In the genomic region with DNA sequence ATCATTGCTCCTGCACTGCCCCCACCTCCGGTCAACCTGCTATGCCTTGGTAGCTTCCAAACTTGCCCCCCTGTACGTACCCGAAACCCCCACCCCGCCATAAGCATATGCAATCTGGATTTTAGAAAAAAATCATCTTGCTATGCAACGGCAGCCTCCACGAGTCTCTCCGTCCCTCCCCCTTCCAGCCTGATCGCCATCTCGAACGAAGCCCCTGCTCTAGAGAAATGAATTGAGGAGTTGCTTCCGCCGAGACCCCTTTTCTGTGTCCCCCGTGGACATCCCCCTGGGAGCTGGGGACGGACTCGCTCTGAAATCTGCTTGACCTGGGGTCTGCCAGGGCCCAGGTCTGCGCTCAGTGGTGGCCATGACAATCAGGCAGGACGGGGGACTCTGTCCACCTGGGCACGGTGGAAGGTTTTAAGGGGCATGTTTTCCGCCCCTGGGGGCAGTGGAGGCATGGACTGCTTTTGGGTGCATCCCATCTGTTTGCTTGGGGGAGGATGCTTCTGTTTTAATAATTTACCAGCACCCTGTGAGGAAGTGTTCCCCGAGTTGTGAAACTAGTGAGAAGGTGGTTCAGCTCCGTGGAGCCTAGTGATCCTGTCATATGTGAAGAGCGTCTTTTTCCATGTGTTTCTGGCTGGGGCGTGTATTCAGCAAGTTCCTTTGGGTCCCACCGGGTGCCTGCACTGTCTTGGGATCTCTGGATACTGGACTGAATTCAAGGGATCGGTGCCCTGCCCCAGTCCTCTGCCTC, we compare ENCODE assay signal across 8 cellular contexts. TPM values are rescaled to one million over a fixed set of nuclear protein-coding genes. Genes with fewer than 3 reads are reported as not detected.
DNase-seq lines count a peak whose midpoint lies in the region; ATAC-seq and TF ChIP-seq lines count a peak whose summit lies in the region.

No MANE protein-coding gene starts in this region.

- H3K36me3 Mint-ChIP-seq in CD4-positive, CD25-positive, alpha-beta regulatory T cell: no peaks in the 10 kb centered on the region

- H3K27ac ChIP-seq in CD4-positive, CD25-positive, alpha-beta regulatory T cell (ENCODE audit: insufficient read depth, low read length, poor library complexity, severe bottlenecking): no peak overlapping the region
- H3K27ac ChIP-seq in WERI-Rb-1: peak overlapping the region; percentile 74
- peak overlapping the region; percentile 58 to 87 (median 82) for H3K27ac ChIP-seq in gastroesophageal sphincter
- H3K27ac ChIP-seq in sigmoid colon: peak overlapping the region; percentile 66 to 80 (median 70)

- intact Hi-C loops in sigmoid colon (cut with DNase I): loop anchor here (2.0 to 10.0 kb wide), 4 partner anchors 61 to 1095 kb away; partner anchors contain the start of gene DPP9

- H3K4me3 Mint-ChIP-seq in CD4-positive, CD25-positive, alpha-beta regulatory T cell: peak overlapping the region; percentile 90 to 95 (median 93)

- peak overlapping the region; percentile 38 to 96 (median 91) for H3K27ac Mint-ChIP-seq in CD4-positive, CD25-positive, alpha-beta regulatory T cell

- no peak for TF ChIP-seq POLR2A in gastroesophageal sphincter (IDR thresholded peaks at IDR 0.05)
- no peak for TF ChIP-seq POLR2A in sigmoid colon (IDR thresholded peaks at IDR 0.05)

- no peak for ATAC-seq in CD4-positive, CD25-positive, alpha-beta regulatory T cell (ENCODE audit: low read depth in 2 of 2)
- ATAC-seq in gastroesophageal sphincter (no peak), GM19351 (IDR thresholded peaks at IDR 0.05; ENCODE audit: unreplicated experiment) (no peak), HG03025 (IDR thresholded peaks at IDR 0.05; ENCODE audit: low FRiP score, unreplicated experiment) (no peak)

- no peaks in the 10 kb centered on the region for H3K27me3 ChIP-seq in CD4-positive, CD25-positive, alpha-beta regulatory T cell (ENCODE audit: control insufficient read depth, insufficient read depth, low read length)
- no peaks in the 10 kb centered on the region for H3K27me3 ChIP-seq in WERI-Rb-1 (ENCODE audit: insufficient read depth, low read depth, severe bottlenecking)
- H3K27me3 ChIP-seq in gastroesophageal sphincter: no peaks in the 10 kb centered on the region
- no peaks in the 10 kb centered on the region for H3K27me3 ChIP-seq in sigmoid colon

- peaks cover 29% of the 10 kb centered on the region for H3K4me1 ChIP-seq in CD4-positive, CD25-positive, alpha-beta regulatory T cell (ENCODE audit: control insufficient read depth, insufficient read depth, low read length, poor library complexity, severe bottlenecking)
- H3K4me1 ChIP-seq in gastroesophageal sphincter (peaks cover 3 to 61% (median 24%) of the 10 kb centered on the region in 3 donors), sigmoid colon (peaks cover 0 to 58% (median 48%) of the 10 kb centered on the region in 4 donors)

- TF ChIP-seq CTCF in HFF-Myc (IDR thresholded peaks at IDR 0.05; ENCODE audit: low read depth, low read length, missing control alignments) (no peak), WERI-Rb-1 (IDR thresholded peaks at IDR 0.05; ENCODE audit: low read depth, low read length) (no peak), gastroesophageal sphincter (IDR thresholded peaks at IDR 0.05) (no peak), sigmoid colon (IDR thresholded peaks at IDR 0.05) (no peak)

- 0 to 2% methylated on average over 5 to 19 of the region's 25 CpGs for WGBS in gastroesophageal sphincter (ENCODE audit: low coverage in 1 of 2), 2 donors
- WGBS in sigmoid colon, 2 donors: 2 to 5% methylated on average over 25 of the region's 25 CpGs

- no peaks in the 10 kb centered on the region for H3K36me3 ChIP-seq in CD4-positive, CD25-positive, alpha-beta regulatory T cell (ENCODE audit: control insufficient read depth, insufficient read depth, low read length)
- H3K36me3 ChIP-seq in WERI-Rb-1 (peaks cover 5% of the 10 kb centered on the region), gastroesophageal sphincter (no peaks in the 10 kb centered on the region), sigmoid colon (no peaks in the 10 kb centered on the region)

- H3K9me3 Mint-ChIP-seq in CD4-positive, CD25-positive, alpha-beta regulatory T cell: no peaks in the 10 kb centered on the region

- H3K27me3 Mint-ChIP-seq in CD4-positive, CD25-positive, alpha-beta regulatory T cell: no peaks in the 10 kb centered on the region

- H3K9me3 ChIP-seq in CD4-positive, CD25-positive, alpha-beta regulatory T cell (ENCODE audit: control insufficient read depth in 2 of 2, low read length in 2 of 2): no peaks in the 10 kb centered on the region
- H3K9me3 ChIP-seq in WERI-Rb-1 (ENCODE audit: severe bottlenecking) (no peaks in the 10 kb centered on the region), gastroesophageal sphincter (no peaks in the 10 kb centered on the region), sigmoid colon (no peaks in the 10 kb centered on the region)

- peak overlapping the region; percentile 78 for H3K4me3 ChIP-seq in CD4-positive, CD25-positive, alpha-beta regulatory T cell (ENCODE audit: low read depth, low read length)
- H3K4me3 ChIP-seq in HFF-Myc (replicated peaks; ENCODE audit: low read depth, low read length) (peak overlapping the region; percentile 79), WERI-Rb-1 (ENCODE audit: low read depth, low read length) (peak overlapping the region; percentile 85), gastroesophageal sphincter (peak overlapping the region; percentile 74 to 89), sigmoid colon (peak overlapping the region; percentile 66 to 85 (median 78))

- H3K4me1 Mint-ChIP-seq in CD4-positive, CD25-positive, alpha-beta regulatory T cell: peaks cover 18 to 48% (median 28%) of the 10 kb centered on the region in 4 donors

- TF ChIP-seq EP300 in gastroesophageal sphincter (IDR thresholded peaks at IDR 0.05) (no peak), sigmoid colon (IDR thresholded peaks at IDR 0.05) (no peak)

- DNase-seq in CD4-positive, CD25-positive, alpha-beta regulatory T cell: peak in 2 of 3 donors; percentile 14 to 42
- no peak for DNase-seq in HFF-Myc (ENCODE audit: extremely low read depth, low read depth)
- DNase-seq in WERI-Rb-1: no peak
- no peak for DNase-seq in sigmoid colon
- DNase-seq in epidermal melanocyte (ENCODE audit: insufficient read length, low spot score): no peak

RNA-seq across cellular contexts. Expression of gene KDM4B, which starts 1.0 kb away (rescaled TPM):
- total RNA-seq in CD4-positive, CD25-positive, alpha-beta regulatory T cell: 70.0 TPM
- polyA plus RNA-seq in CD4-positive, CD25-positive, alpha-beta regulatory T cell: 1 to 10 TPM; 6.3 to 8.8 (median 7.9) TPM
- total RNA-seq in gastroesophageal sphincter (10 to 100 TPM; 29.2 to 43.8 (median 38.7) TPM), sigmoid colon (10 to 100 TPM; 20.7 to 46.5 (median 28.8) TPM)
- 10 to 100 TPM in 2 of 3 donors, 1 to 10 TPM in 1; 7.2 to 24.0 (median 11.3) TPM for polyA plus RNA-seq in sigmoid colon

Comparison
In these comparisons a context has a peak if more than half of its experiments do, and no peak if none do; other contexts are left out.
1. DNase-seq: peak in CD4-positive, CD25-positive, alpha-beta regulatory T cell (2 of 3); none in HFF-Myc (single experiment), WERI-Rb-1 (single experiment), sigmoid colon (single experiment) and epidermal melanocyte (single experiment).
2. Peak in every context shown above with its lines, with median percentiles within 50 percentile points of each other: H3K4me3 ChIP-seq.